9 cellular contexts compared by ENCODE assay signal in genomic region chr17:42072323-42073187, GRCh38. TPM values are rescaled to one million over a fixed set of nuclear protein-coding genes. Genes with fewer than 3 reads are reported as not detected.
DNase-seq lines count a peak whose midpoint lies in the region; ATAC-seq and TF ChIP-seq lines count a peak whose summit lies in the region.
"Had no signal": no experiment of that assay in that cellular context is flagged by ENCODE, and none has a peak within 500 bp of the region (broad histone marks: within the 10 kb centered on the region; RNA-seq: fewer than 3 reads in every experiment).

No MANE protein-coding gene starts in this region.

- peak overlapping the region; percentile 55 for H3K4me3 Mint-ChIP-seq in activated naive CD4-positive, alpha-beta T cell treated with anti-CD3 and anti-CD28 coated beads, Interleukin-2, amount 50 U/mL, for 24 hours
- H3K4me3 Mint-ChIP-seq in activated naive CD8-positive, alpha-beta T cell treated with anti-CD3 and anti-CD28 coated beads, Interleukin-2, amount 50 U/mL, for 24 hours = peak overlapping the region; percentile 73

- intact Hi-C loops in left colon (cut with DNase I, micrococcal nuclease) = no loop called here

- peaks cover 0 to 19% (median 6%) of the 10 kb centered on the region in 4 donors for H3K27me3 ChIP-seq in upper lobe of left lung

- no peak overlapping the region for H3K27ac ChIP-seq in upper lobe of left lung

- ATAC-seq in activated naive CD8-positive, alpha-beta T cell treated with anti-CD3 and anti-CD28 coated beads, Interleukin-2, amount 50 U/mL, for 24 hours = peak; percentile 3
- ATAC-seq in left colon = peak; percentile 36
- peak in 1 of 2 donors; percentile 16 for ATAC-seq in upper lobe of left lung (ENCODE audit: low FRiP score in 2 of 2)
- no peak for ATAC-seq in GM21360 (IDR thresholded peaks at IDR 0.05; ENCODE audit: unreplicated experiment)
- no peak for ATAC-seq in HG02981 (IDR thresholded peaks at IDR 0.05; ENCODE audit: unreplicated experiment)
- no peak for ATAC-seq in GM18505 (IDR thresholded peaks at IDR 0.05; ENCODE audit: unreplicated experiment)

- WGBS in upper lobe of left lung, 2 donors = 17 to 30% methylated on average over 12 to 34 of the region's 67 CpGs

- H3K4me1 ChIP-seq in upper lobe of left lung = peaks cover 11 to 14% (median 12%) of the 10 kb centered on the region in 4 donors

- TF ChIP-seq EP300 in upper lobe of left lung (IDR thresholded peaks at IDR 0.05) = no peak

- H3K4me3 ChIP-seq in upper lobe of left lung = peak overlapping the region in 3 of 4 donors; percentile 29 to 37 (median 33)

- H3K4me1 Mint-ChIP-seq in activated naive CD4-positive, alpha-beta T cell treated with anti-CD3 and anti-CD28 coated beads, Interleukin-2, amount 50 U/mL, for 24 hours = peaks cover 6% of the 10 kb centered on the region
- peaks cover 8% of the 10 kb centered on the region for H3K4me1 Mint-ChIP-seq in activated naive CD8-positive, alpha-beta T cell treated with anti-CD3 and anti-CD28 coated beads, Interleukin-2, amount 50 U/mL, for 24 hours

- peak in 3 of 6 experiments; percentile 5 to 39 (median 24) for TF ChIP-seq CTCF in upper lobe of left lung (IDR thresholded peaks at IDR 0.05)

- no peaks in the 10 kb centered on the region for H3K36me3 ChIP-seq in upper lobe of left lung

- no peak overlapping the region for H3K27ac Mint-ChIP-seq in activated naive CD4-positive, alpha-beta T cell treated with anti-CD3 and anti-CD28 coated beads, Interleukin-2, amount 50 U/mL, for 24 hours
- peak overlapping the region; percentile 73 for H3K27ac Mint-ChIP-seq in activated naive CD8-positive, alpha-beta T cell treated with anti-CD3 and anti-CD28 coated beads, Interleukin-2, amount 50 U/mL, for 24 hours

- no peaks in the 10 kb centered on the region for H3K9me3 Mint-ChIP-seq in activated naive CD4-positive, alpha-beta T cell treated with anti-CD3 and anti-CD28 coated beads, Interleukin-2, amount 50 U/mL, for 24 hours
- no peaks in the 10 kb centered on the region for H3K9me3 Mint-ChIP-seq in activated naive CD8-positive, alpha-beta T cell treated with anti-CD3 and anti-CD28 coated beads, Interleukin-2, amount 50 U/mL, for 24 hours

- no peak for DNase-seq in activated naive CD4-positive, alpha-beta T cell treated with anti-CD3 and anti-CD28 coated beads, Interleukin-2, amount 50 U/mL, for 16 hours
- DNase-seq in activated naive CD8-positive, alpha-beta T cell treated with anti-CD3 and anti-CD28 coated beads, Interleukin-2, amount 50 U/mL, for 24 hours = peak; percentile 15
- DNase-seq in left colon = peak in 1 of 2 donors; percentile 23
- peak; percentile 34 to 89 for DNase-seq in upper lobe of left lung

- no peaks in the 10 kb centered on the region for H3K9me3 ChIP-seq in upper lobe of left lung

- no peaks in the 10 kb centered on the region for H3K36me3 Mint-ChIP-seq in activated naive CD4-positive, alpha-beta T cell treated with anti-CD3 and anti-CD28 coated beads, Interleukin-2, amount 50 U/mL, for 24 hours
- H3K36me3 Mint-ChIP-seq in activated naive CD8-positive, alpha-beta T cell treated with anti-CD3 and anti-CD28 coated beads, Interleukin-2, amount 50 U/mL, for 24 hours (ENCODE audit: low read depth) = no peaks in the 10 kb centered on the region

- H3K27me3 Mint-ChIP-seq in activated naive CD4-positive, alpha-beta T cell treated with anti-CD3 and anti-CD28 coated beads, Interleukin-2, amount 50 U/mL, for 24 hours = peaks cover 15% of the 10 kb centered on the region
- peaks cover 11% of the 10 kb centered on the region for H3K27me3 Mint-ChIP-seq in activated naive CD8-positive, alpha-beta T cell treated with anti-CD3 and anti-CD28 coated beads, Interleukin-2, amount 50 U/mL, for 24 hours

- TF ChIP-seq POLR2A in upper lobe of left lung (IDR thresholded peaks at IDR 0.05) (no peak), GM18505 (IDR thresholded peaks at IDR 0.05; ENCODE audit: borderline replicate concordance, extremely low read depth, insufficient read depth, insufficient read length) (no peak)

RNA-seq across cellular contexts. Expression of gene C17orf113, which starts 22.2 kb away (rescaled TPM):
- total RNA-seq in left colon (1 to 10 TPM; 1.8 to 2.5 TPM), upper lobe of left lung (1 to 10 TPM; 1.1 to 5.2 (median 2.3) TPM)

RNA-seq across cellular contexts. Expression of gene ZNF385C, which starts 25.7 kb away (rescaled TPM):
- total RNA-seq in left colon = under 1 TPM; 0.34 to 0.40 TPM
- 1 to 10 TPM in 2 of 6 donors, under 1 TPM in 4; 0.30 to 2.1 (median 0.44) TPM for total RNA-seq in upper lobe of left lung

RNA-seq across cellular contexts. Expression of gene DHX58, which starts 40.0 kb away (rescaled TPM):
- 10 to 100 TPM; 10.8 to 12.3 TPM for total RNA-seq in left colon
- total RNA-seq in upper lobe of left lung = 10 to 100 TPM; 15.8 to 56.6 (median 32.6) TPM

RNA-seq across cellular contexts. Expression of gene KAT2A, which starts 48.6 kb away (rescaled TPM):
- total RNA-seq in left colon (10 to 100 TPM; 23.6 TPM), upper lobe of left lung (100 to 1,000 TPM in 1 of 6 donors, 10 to 100 TPM in 5; 17.0 to 116 (median 32.5) TPM)

RNA-seq across cellular contexts. Expression of gene HSPB9, which starts 50.0 kb away (rescaled TPM):
- total RNA-seq in left colon (not detected), upper lobe of left lung (1 to 10 TPM in 1 of 6 donors, under 1 TPM in 1, not detected in 4; 0.15 to 1.0 TPM)
- total RNA-seq: myocyte had no signal

Comparison
In these comparisons a context has a peak if more than half of its experiments do, and no peak if none do; other contexts are left out.
1. ATAC-seq: peak in activated naive CD8-positive, alpha-beta T cell treated with anti-CD3 and anti-CD28 coated beads, Interleukin-2, amount 50 U/mL, for 24 hours (single experiment) and left colon (single experiment); none in GM21360 (single experiment), HG02981 (single experiment) and GM18505 (single experiment).